In the genomic region with DNA sequence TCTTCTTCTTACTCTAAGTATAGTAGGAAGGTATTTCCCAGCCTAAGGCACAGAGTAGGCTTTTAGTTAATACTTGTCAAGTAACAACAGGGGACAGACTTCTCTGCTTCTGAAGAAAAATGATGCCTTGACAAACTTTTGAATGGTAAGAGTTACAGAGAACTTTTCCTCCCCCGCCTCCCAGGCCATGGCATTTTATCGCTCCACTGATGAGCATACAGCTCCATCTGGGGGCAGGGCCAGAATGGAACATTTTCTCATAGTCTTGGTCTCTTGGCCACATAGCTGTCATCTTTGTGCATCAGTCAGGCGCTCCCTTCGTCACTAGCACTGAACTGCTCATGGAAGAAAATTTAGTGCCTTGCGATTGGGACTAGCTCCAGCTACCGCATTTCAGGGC, we compare ENCODE assay signal across 8 cellular contexts.
DNase-seq lines count a peak whose midpoint lies in the region; ATAC-seq and TF ChIP-seq lines count a peak whose summit lies in the region.

No MANE protein-coding gene starts in this region.

- no peak overlapping the region for H3K27ac ChIP-seq in HCT116 (ENCODE audit: low read depth, low read length)
- peak overlapping the region; percentile 60 for H3K27ac ChIP-seq in trophoblast cell (ENCODE audit: low read depth, low read length)

- H3K9ac ChIP-seq in HCT116 (ENCODE audit: low read length): no peak overlapping the region
- H3K9ac ChIP-seq in trophoblast cell (ENCODE audit: low read length): no peak overlapping the region

- no peaks in the 10 kb centered on the region for H3K79me2 ChIP-seq in HCT116 (ENCODE audit: insufficient read depth, low read length)
- peaks cover 2% of the 10 kb centered on the region for H3K79me2 ChIP-seq in trophoblast cell (ENCODE audit: control insufficient read depth, insufficient read depth, low read length, poor library complexity)

- H3K4me3 Mint-ChIP-seq in T-helper 17 cell: no peak overlapping the region

- ATAC-seq in HCT116: peak; percentile 81
- no peak for ATAC-seq in T-helper 17 cell

- no peak overlapping the region for H3K18ac ChIP-seq in trophoblast cell (ENCODE audit: low read length)

- peak overlapping the region; percentile 21 for H2BK5ac ChIP-seq in trophoblast cell (ENCODE audit: low read depth, low read length, poor library complexity)

- H4K20me1 ChIP-seq in HCT116 (ENCODE audit: insufficient read depth): no peaks in the 10 kb centered on the region; the same call in 1 of the 2 replicates

- in situ Hi-C loops in SK-MEL-5 (cut with HindIII; ENCODE audit: low pct_unique_long_range_greater_than_20kb, low sequenced_read_pairs): no loop called here

- peak overlapping the region; percentile 69 for H2BK12ac ChIP-seq in trophoblast cell (ENCODE audit: low read length)

- H3K4me2 ChIP-seq in HCT116 (ENCODE audit: low read length): no peak overlapping the region
- H3K4me2 ChIP-seq in trophoblast cell (ENCODE audit: low read length): no peak overlapping the region

- intact Hi-C loops in HCT116 (cut with micrococcal nuclease): loop anchor here (1.0 kb wide), 1 partner anchor 1071 kb away; no protein-coding TSS in a partner anchor

- H2BK120ac ChIP-seq in trophoblast cell (ENCODE audit: insufficient read depth, low read length, poor library complexity): no peak overlapping the region

- no peak overlapping the region for H3K4ac ChIP-seq in trophoblast cell (ENCODE audit: low read depth, low read length)

- RAD21 ChIA-PET in HCT116 (lab: Charles Lee; ENCODE audit: low non-redundant PET in 1 of 2, low total read pairs in 2 of 2, uncharacterized antibody in 2 of 2, unreplicated experiment in 2 of 2): interaction anchor here in 1 of 2 experiments (1.1 kb wide), 1 partner anchor 1072 kb away, joined by 3 read pairs; no protein-coding TSS in a partner anchor

- peak overlapping the region; percentile 24 for H2AFZ ChIP-seq in HCT116 (ENCODE audit: low read depth, low read length, poor library complexity, severe bottlenecking)
- H2AFZ ChIP-seq in trophoblast cell (ENCODE audit: insufficient read depth, low read length, poor library complexity): no peak overlapping the region

- no peak overlapping the region for H3K23ac ChIP-seq in trophoblast cell (ENCODE audit: low read length)

- DNase-seq in COR-L47 (lab: John Stamatoyannopoulos, UW): peak; percentile 6
- DNase-seq in HCT116 (ENCODE audit: low read depth, low spot score): no peak
- DNase-seq in SK-MEL-5 (ENCODE audit: low read depth, low spot score): peak; percentile 87
- peak; percentile 22 for DNase-seq in glomerular endothelial cell (ENCODE audit: extremely low read depth, low read depth, low spot score)
- DNase-seq in trophoblast cell: peak; percentile 66 to 77
- DNase-seq in stimulated activated CD4-positive, alpha-beta T cell treated with anti-CD3 and anti-CD28 coated beads, Interleukin-4, amount 100 ng/mL, for 1 hour: no peak
- DNase-seq in GM19238 (ENCODE audit: insufficient read length, low spot score): no peak
- no peak for DNase-seq in T-helper 17 cell

- no peak overlapping the region for H4K12ac ChIP-seq in trophoblast cell (ENCODE audit: low read depth, low read length)

- peaks cover 2% of the 10 kb centered on the region for H3K4me1 Mint-ChIP-seq in T-helper 17 cell

- H3K27me3 ChIP-seq in HCT116 (ENCODE audit: insufficient read depth, low read length) (no peaks in the 10 kb centered on the region), trophoblast cell (ENCODE audit: insufficient read depth, low read length) (no peaks in the 10 kb centered on the region)

- no peaks in the 10 kb centered on the region for H3K4me1 ChIP-seq in HCT116 (ENCODE audit: control insufficient read depth in 1 of 2, insufficient read depth in 2 of 2, low read length in 2 of 2)
- peaks cover 3 to 11% of the 10 kb centered on the region in 2 experiments for H3K4me1 ChIP-seq in trophoblast cell (ENCODE audit: control insufficient read depth in 1 of 2, insufficient read depth in 2 of 2, low read length in 2 of 2)

- peak overlapping the region; percentile 70 for H4K91ac ChIP-seq in trophoblast cell (ENCODE audit: low read depth, low read length)

- peaks cover 14% of the 10 kb centered on the region for H3K79me1 ChIP-seq in trophoblast cell (ENCODE audit: low read length)

- peak; percentile 37 to 59 (median 47); a peak in 4 of 6 replicates for TF ChIP-seq CTCF in HCT116 (IDR thresholded peaks at IDR 0.05 in 2 of 3, conservative IDR thresholded peaks at IDR 0.05 in 1 of 3; ENCODE audit: borderline replicate concordance in 1 of 3, insufficient read depth in 1 of 3, low read depth in 2 of 3, low read length in 2 of 3)

- H3K9me3 ChIP-seq in HCT116 (ENCODE audit: control insufficient read depth in 1 of 2, insufficient read depth in 1 of 2, low read depth in 1 of 2, low read length in 2 of 2): no peaks in the 10 kb centered on the region
- H3K9me3 ChIP-seq in trophoblast cell (ENCODE audit: insufficient read depth, low read depth, low read length): no peaks in the 10 kb centered on the region
- H3K9me3 ChIP-seq in T-helper 17 cell (ENCODE audit: control insufficient read depth, low read length, poor library complexity, severe bottlenecking): no peaks in the 10 kb centered on the region

- no peak overlapping the region for H3K27ac Mint-ChIP-seq in T-helper 17 cell

- H3K4me3 ChIP-seq in HCT116 (replicated peaks in 1 of 2; ENCODE audit: low read depth in 1 of 2, low read length in 2 of 2) (no peak overlapping the region), trophoblast cell (ENCODE audit: low read depth, low read length) (no peak overlapping the region)

- H4K8ac ChIP-seq in trophoblast cell (ENCODE audit: low read depth, low read length): no peak overlapping the region

- H2AK5ac ChIP-seq in trophoblast cell (ENCODE audit: low read length): no peak overlapping the region

- CTCF ChIA-PET in HCT116 (lab: Charles Lee): interaction anchor here (0.6 to 1.4 kb wide), 5 partner anchors 11 to 1077 kb away, joined by 3 to 10 read pairs (median 4); no protein-coding TSS in a partner anchor

- H3K36me3 ChIP-seq in HCT116 (ENCODE audit: control insufficient read depth in 1 of 2, insufficient read depth in 2 of 2, low read length in 2 of 2): no peaks in the 10 kb centered on the region
- H3K36me3 ChIP-seq in trophoblast cell (ENCODE audit: control insufficient read depth in 1 of 2, insufficient read depth in 2 of 2, low read length in 2 of 2): no peaks in the 10 kb centered on the region

- H3K9me2 ChIP-seq in HCT116 (ENCODE audit: insufficient read depth): no peaks in the 10 kb centered on the region

- peaks cover 27% of the 10 kb centered on the region for H3K27me3 Mint-ChIP-seq in T-helper 17 cell

- no peaks in the 10 kb centered on the region for H3K36me3 Mint-ChIP-seq in T-helper 17 cell (ENCODE audit: low read depth)

- no CpG with 5 or more reads among the region's 6 CpGs for WGBS in trophoblast cell (ENCODE audit: extremely low coverage, insufficient coverage, insufficient read length)

- no TSS peak for BruUV-seq in HCT116 (replicated peaks; lab: Mats Ljungman, UMichigan)

- POLR2A ChIA-PET in HCT116 (lab: Charles Lee): interaction anchor here (1.1 to 1.7 kb wide), 2 partner anchors 1067 to 1072 kb away, joined by 3 to 6 read pairs; partner anchors contain the start of gene CITED2

- peak; percentile 86 for TF ChIP-seq RAD21 in HCT116 (IDR thresholded peaks at IDR 0.05; ENCODE audit: low read depth)

- no peak overlapping the region for H3K14ac ChIP-seq in trophoblast cell (ENCODE audit: low read length)

- no peak for TF ChIP-seq POLR2A in HCT116 (IDR thresholded peaks at IDR 0.05; ENCODE audit: borderline replicate concordance, extremely low read depth, insufficient read depth, insufficient read length)

TF ChIP-seq in HCT116, 20 proteins besides CTCF, POLR2A, EP300 and RAD21 (continues in another document):
- TF ChIP-seq SP1 (IDR thresholded peaks at IDR 0.05; ENCODE audit: low read depth): no peak
- no peak for TF ChIP-seq JUND (IDR thresholded peaks at IDR 0.05)
- no peak for TF ChIP-seq EZH2phosphoT487 (IDR thresholded peaks at IDR 0.05; ENCODE audit: borderline replicate concordance)
- TF ChIP-seq MAX (IDR thresholded peaks at IDR 0.05): no peak
- TF ChIP-seq ZNF274 (IDR thresholded peaks at IDR 0.05; ENCODE audit: low read depth, low read length): no peak
- TF ChIP-seq ELF1 (IDR thresholded peaks at IDR 0.05; ENCODE audit: borderline replicate concordance, low read depth): no peak
- no peak for TF ChIP-seq EZH2 (IDR thresholded peaks at IDR 0.05)
- TF ChIP-seq FOSL1 (IDR thresholded peaks at IDR 0.05; ENCODE audit: low read depth): no peak
- TF ChIP-seq SIN3A (IDR thresholded peaks at IDR 0.05; ENCODE audit: low read depth): no peak
- TF ChIP-seq SRF (IDR thresholded peaks at IDR 0.05; ENCODE audit: low read depth): no peak
- TF ChIP-seq TCF7L2 (IDR thresholded peaks at IDR 0.05; ENCODE audit: borderline replicate concordance, extremely low read depth, insufficient read depth, insufficient read length): no peak
- TF ChIP-seq REST (IDR thresholded peaks at IDR 0.05; ENCODE audit: low read depth): no peak

Comparison
In these comparisons a context has a peak if more than half of its experiments do, and no peak if none do; other contexts are left out.
1. DNase-seq: peak in COR-L47 (single experiment), SK-MEL-5 (single experiment), glomerular endothelial cell (single experiment) and trophoblast cell (2 of 2); none in HCT116 (single experiment), stimulated activated CD4-positive, alpha-beta T cell treated with anti-CD3 and anti-CD28 coated beads, Interleukin-4, amount 100 ng/mL, for 1 hour (single experiment), GM19238 (single experiment) and T-helper 17 cell (0 of 3).